In genomic region chr10:22693371-22693784, GRCh38 we compare ENCODE assay signal across 10 cellular contexts. TPM values are rescaled to one million over a fixed set of nuclear protein-coding genes. Genes with fewer than 3 reads are reported as not detected.
DNase-seq lines count a peak whose midpoint lies in the region; ATAC-seq and TF ChIP-seq lines count a peak whose summit lies in the region.
"Had no signal": no experiment of that assay in that cellular context is flagged by ENCODE, and none has a peak within 500 bp of the region (broad histone marks: within the 10 kb centered on the region; RNA-seq: fewer than 3 reads in every experiment).

No MANE protein-coding gene starts in this region.

- H2AK5ac ChIP-seq in trophoblast cell (ENCODE audit: low read length): no peak overlapping the region

- ATAC-seq in CD8-positive, alpha-beta T cell: peak; percentile 56
- ATAC-seq in GM21529 (IDR thresholded peaks at IDR 0.05; ENCODE audit: unreplicated experiment): peak; percentile 47
- ATAC-seq in T-helper 17 cell: peak; percentile 67
- ATAC-seq in gastrocnemius medialis: no peak
- ATAC-seq in HG03097 (IDR thresholded peaks at IDR 0.05; ENCODE audit: low FRiP score, unreplicated experiment): no peak

- no peak overlapping the region for H2BK12ac ChIP-seq in trophoblast cell (ENCODE audit: low read length)

- WGBS in trophoblast cell (ENCODE audit: extremely low coverage, insufficient coverage, insufficient read length): no CpG with 5 or more reads among the region's 5 CpGs

- H3K27ac Mint-ChIP-seq in CD8-positive, alpha-beta T cell: peak overlapping the region; percentile 89
- peak overlapping the region; percentile 95 for H3K27ac Mint-ChIP-seq in T-helper 17 cell
- H3K27ac Mint-ChIP-seq: mesothelial cell of epicardium had no signal

- H3K9me3 ChIP-seq in CD8-positive, alpha-beta T cell (ENCODE audit: low read length): no peaks in the 10 kb centered on the region
- H3K9me3 ChIP-seq in T-helper 17 cell (ENCODE audit: control insufficient read depth, low read length, poor library complexity, severe bottlenecking) (no peaks in the 10 kb centered on the region), trophoblast cell (ENCODE audit: insufficient read depth, low read depth, low read length) (no peaks in the 10 kb centered on the region), gastrocnemius medialis (no peaks in the 10 kb centered on the region)

- no peaks in the 10 kb centered on the region for H3K36me3 ChIP-seq in CD8-positive, alpha-beta T cell (ENCODE audit: insufficient read depth, low read length)
- H3K36me3 ChIP-seq in trophoblast cell (ENCODE audit: control insufficient read depth in 1 of 2, insufficient read depth in 2 of 2, low read length in 2 of 2): no peaks in the 10 kb centered on the region
- H3K36me3 ChIP-seq in gastrocnemius medialis: no peaks in the 10 kb centered on the region

- H3K9me3 Mint-ChIP-seq in CD8-positive, alpha-beta T cell: no peaks in the 10 kb centered on the region

- H3K4me3 Mint-ChIP-seq in CD8-positive, alpha-beta T cell: peak overlapping the region; percentile 53
- peak overlapping the region; percentile 50 for H3K4me3 Mint-ChIP-seq in T-helper 17 cell
- H3K4me3 Mint-ChIP-seq: mesothelial cell of epicardium had no signal

- TF ChIP-seq POLR2A in gastrocnemius medialis (IDR thresholded peaks at IDR 0.05): no peak

- POLR2A ChIA-PET in CD8-positive, alpha-beta T cell (lab: Charles Lee): interaction anchor here (0.6 to 1.4 kb wide), 8 partner anchors 9 to 119 kb away, joined by 3 to 5 read pairs (median 4); no protein-coding TSS in a partner anchor

- H4K91ac ChIP-seq in trophoblast cell (ENCODE audit: low read depth, low read length): no peak overlapping the region

- H3K18ac ChIP-seq in trophoblast cell (ENCODE audit: low read length): no peak overlapping the region

- H3K27me3 ChIP-seq in CD8-positive, alpha-beta T cell (ENCODE audit: insufficient read depth, low read length): no peaks in the 10 kb centered on the region
- H3K27me3 ChIP-seq in trophoblast cell (ENCODE audit: insufficient read depth, low read length): no peaks in the 10 kb centered on the region
- no peaks in the 10 kb centered on the region for H3K27me3 ChIP-seq in gastrocnemius medialis

- H3K79me2 ChIP-seq in trophoblast cell (ENCODE audit: control insufficient read depth, insufficient read depth, low read length, poor library complexity): peaks cover 9% of the 10 kb centered on the region

- no peak overlapping the region for H3K27ac ChIP-seq in CD8-positive, alpha-beta T cell (ENCODE audit: low read depth, low read length)
- no peak overlapping the region for H3K27ac ChIP-seq in trophoblast cell (ENCODE audit: low read depth, low read length)
- no peak overlapping the region for H3K27ac ChIP-seq in gastrocnemius medialis

- H3K4me1 ChIP-seq in CD8-positive, alpha-beta T cell (ENCODE audit: insufficient read depth, low read length): peaks cover 93% of the 10 kb centered on the region
- H3K4me1 ChIP-seq in trophoblast cell (ENCODE audit: control insufficient read depth in 1 of 2, insufficient read depth in 2 of 2, low read length in 2 of 2): no peaks in the 10 kb centered on the region
- H3K4me1 ChIP-seq in gastrocnemius medialis: no peaks in the 10 kb centered on the region

- no peak overlapping the region for H3K23ac ChIP-seq in trophoblast cell (ENCODE audit: low read length)

- H3K4ac ChIP-seq in trophoblast cell (ENCODE audit: low read depth, low read length): no peak overlapping the region

- no peak for TF ChIP-seq CTCF in CD8-positive, alpha-beta T cell (IDR thresholded peaks at IDR 0.05)
- TF ChIP-seq CTCF in fibroblast of villous mesenchyme (IDR thresholded peaks at IDR 0.05; ENCODE audit: insufficient read depth, low read depth, low read length) (no peak), GM13976 (IDR thresholded peaks at IDR 0.05; ENCODE audit: borderline replicate concordance, control extremely low read depth, extremely low read depth, insufficient read depth, missing control alignments) (no peak), gastrocnemius medialis (IDR thresholded peaks at IDR 0.05 in 4 of 5, conservative IDR thresholded peaks at IDR 0.05 in 1 of 5) (no peak)

- H3K79me1 ChIP-seq in trophoblast cell (ENCODE audit: low read length): no peaks in the 10 kb centered on the region

- H3K4me2 ChIP-seq in trophoblast cell (ENCODE audit: low read length): no peak overlapping the region

- CTCF ChIA-PET in CD8-positive, alpha-beta T cell (lab: Charles Lee): interaction anchor here (0.7 to 2.1 kb wide), 7 partner anchors 9 to 119 kb away, joined by 3 to 11 read pairs (median 3); no protein-coding TSS in a partner anchor

- intact Hi-C loops in CD8-positive, alpha-beta T cell (cut with DNase I, micrococcal nuclease): no loop called here
- intact Hi-C loops in gastrocnemius medialis (cut with DNase I; ENCODE audit: low total_unique reads): no loop called here

- H4K8ac ChIP-seq in trophoblast cell (ENCODE audit: low read depth, low read length): no peak overlapping the region

- peaks cover 95% of the 10 kb centered on the region for H3K4me1 Mint-ChIP-seq in CD8-positive, alpha-beta T cell (ENCODE audit: low read depth)
- peaks cover 53% of the 10 kb centered on the region for H3K4me1 Mint-ChIP-seq in T-helper 17 cell

- H3K4me3 ChIP-seq in CD8-positive, alpha-beta T cell (ENCODE audit: low read depth, low read length): no peak overlapping the region
- H3K4me3 ChIP-seq in fibroblast of villous mesenchyme (ENCODE audit: low read depth, low read length): no peak overlapping the region
- no peak overlapping the region for H3K4me3 ChIP-seq in trophoblast cell (ENCODE audit: low read depth, low read length)
- no peak overlapping the region for H3K4me3 ChIP-seq in gastrocnemius medialis

- no peak overlapping the region for H2AFZ ChIP-seq in trophoblast cell (ENCODE audit: insufficient read depth, low read length, poor library complexity)

- no peaks in the 10 kb centered on the region for H3K27me3 Mint-ChIP-seq in CD8-positive, alpha-beta T cell (ENCODE audit: low read depth)
- H3K27me3 Mint-ChIP-seq in T-helper 17 cell: no peaks in the 10 kb centered on the region

- H3K36me3 Mint-ChIP-seq in CD8-positive, alpha-beta T cell: peaks cover 21% of the 10 kb centered on the region
- no peaks in the 10 kb centered on the region for H3K36me3 Mint-ChIP-seq in T-helper 17 cell (ENCODE audit: low read depth)

- H2BK5ac ChIP-seq in trophoblast cell (ENCODE audit: low read depth, low read length, poor library complexity): no peak overlapping the region

- no peak overlapping the region for H4K12ac ChIP-seq in trophoblast cell (ENCODE audit: low read depth, low read length)

- no peak for DNase-seq in CD8-positive, alpha-beta T cell
- DNase-seq in T-helper 17 cell (no peak), fibroblast of villous mesenchyme (ENCODE audit: low read depth) (peak; percentile 86), GM13976 (ENCODE audit: low spot score) (no peak), trophoblast cell (no peak), gastrocnemius medialis (no peak)
- DNase-seq: NCI-H69 had no signal

- H2BK120ac ChIP-seq in trophoblast cell (ENCODE audit: insufficient read depth, low read length, poor library complexity): no peak overlapping the region

- H3K14ac ChIP-seq in trophoblast cell (ENCODE audit: low read length): no peak overlapping the region

- in situ Hi-C loops in GM13976 (cut with MboI; ENCODE audit: low sequenced_read_pairs, unreplicated experiment) (no loop called here), gastrocnemius medialis (cut with MboI; ENCODE audit: low sequenced_read_pairs in 4 of 4) (no loop called here)

- H3K9ac ChIP-seq in trophoblast cell (ENCODE audit: low read length): no peak overlapping the region

RNA-seq across cellular contexts. Expression of gene PIP4K2A, which starts 21.0 kb away (rescaled TPM):
- total RNA-seq in CD8-positive, alpha-beta T cell: 10 to 100 TPM; 82.5 to 89.5 TPM
- total RNA-seq in T-helper 17 cell: 100 to 1,000 TPM; 167 to 205 TPM
- 35.8 and 66.7 TPM in 2 replicates for total RNA-seq in fibroblast of villous mesenchyme
- polyA plus RNA-seq in trophoblast cell (2013): 94.7 and 97.3 TPM in 2 replicates
- 1 to 10 TPM; 3.9 to 7.5 (median 4.7) TPM for total RNA-seq in gastrocnemius medialis

Comparison
In these comparisons a context has a peak if more than half of its experiments do, and no peak if none do; other contexts are left out.
1. ATAC-seq: peak in CD8-positive, alpha-beta T cell (single experiment), GM21529 (single experiment) and T-helper 17 cell (single experiment); none in gastrocnemius medialis (0 of 2) and HG03097 (single experiment).